ENCODE assay signal across 10 cellular contexts in genomic region chr7:156834462-156834861, GRCh38.
"Had no signal": no experiment of that assay in that cellular context is flagged by ENCODE, and none has a peak within 500 bp of the region (broad histone marks: within the 10 kb centered on the region; RNA-seq: fewer than 3 reads in every experiment).

No MANE protein-coding gene starts in this region.

- DNase-seq: GM23248, GOT3, H7, HFFc6, IMR-90, KG1 had no signal

- ATAC-seq: HCT116, K562 had no signal

- H3K4me3 ChIP-seq: GM23248, HAP-1, K562 had no signal

- H3K27ac ChIP-seq: GM23248 had no signal

- H3K9me3 ChIP-seq: HAP-1 had no signal

- FAIRE-seq: HTR-8/SVneo, K562 had no signal

- H3K4me1 ChIP-seq: HAP-1 had no signal
